27 cellular contexts compared by ENCODE assay signal in the genomic region with DNA sequence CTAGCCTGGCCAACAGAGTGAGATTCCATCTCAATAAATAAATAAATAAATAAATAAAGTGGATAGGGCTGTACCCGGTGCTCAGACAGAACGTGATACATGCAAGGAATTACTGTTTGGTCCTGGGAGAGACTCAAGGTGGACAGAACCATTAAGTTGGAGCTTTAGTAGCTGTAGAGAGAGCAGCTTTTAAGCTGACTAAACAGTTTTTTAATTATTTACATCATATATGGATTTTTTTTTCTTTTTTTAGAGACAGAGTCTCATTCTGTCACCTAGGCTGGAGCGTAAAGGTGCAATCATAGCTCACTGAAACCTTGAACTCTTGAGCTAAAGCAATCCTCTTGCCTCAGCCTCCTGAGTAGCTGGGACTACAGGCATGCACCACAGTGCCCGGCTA.
"Had no signal": no experiment of that assay in that cellular context is flagged by ENCODE, and none has a peak within 500 bp of the region (broad histone marks: within the 10 kb centered on the region; RNA-seq: fewer than 3 reads in every experiment).

No MANE protein-coding gene starts in this region.

- H3K27me3 ChIP-seq: suprapubic skin, testis, thyroid gland, tibial artery, tibial nerve, transverse colon, upper lobe of left lung, upper lobe of right lung, uterus, vagina had no signal

- H3K4me1 ChIP-seq: stomach, suprapubic skin, testis, thyroid gland, tibial artery, tibial nerve, transverse colon, upper lobe of left lung, upper lobe of right lung, uterus, vagina had no signal

- H3K36me3 ChIP-seq: stomach, suprapubic skin, thoracic aorta, thyroid gland, tibial artery, tibial nerve, transverse colon, upper lobe of left lung, upper lobe of right lung, uterus, vagina had no signal

- FAIRE-seq: urothelium cell line had no signal

- ATAC-seq: stimulated activated effector memory CD8-positive, alpha-beta T cell treated with anti-CD3 and anti-CD28 coated beads, Interleukin-12 subunit alpha, Interleukin-12 subunit beta, amount 100 ng/mL, for 72 hours; stimulated activated memory B cell treated with anti-CD40 and anti-IgM and Interleukin-4, amounts not matched to agents 10 μg/mL and 1 μg/mL and 100 μg/mL, for 72 hours; stimulated activated naive B cell treated with anti-CD40 and anti-IgM and Interleukin-4, amounts not matched to agents 10 μg/mL and 1 μg/mL and 100 μg/mL, for 72 hours; stimulated activated naive CD8-positive, alpha-beta T cell treated with anti-CD3 and anti-CD28 coated beads, Interleukin-15, amount 100 ng/mL, for 72 hours; stimulated activated naive CD8-positive, alpha-beta T cell treated with anti-CD3 and anti-CD28 coated beads, Interleukin-15, Interleukin-2, amounts not matched to agents 100 U/mL and 50 U/mL, for 24 hours; upper lobe of right lung had no signal

- DNase-seq: stimulated activated CD4-positive, alpha-beta T cell treated with anti-CD3 and anti-CD28 coated beads, Interleukin-2, amount 100 ng/mL, for 48 hours; stimulated activated CD4-positive, alpha-beta T cell treated with anti-CD3 and anti-CD28 coated beads, Interleukin-4, amount 100 ng/mL, for 1 hour; stimulated activated CD4-positive, alpha-beta T cell treated with anti-CD3 and anti-CD28 coated beads, Interleukin-4, amount 100 ng/mL, for 24 hours; stimulated activated CD4-positive, alpha-beta T cell treated with anti-CD3 and anti-CD28 coated beads, Interleukin-4, amount 100 ng/mL, for 4 hours; stimulated activated CD8-positive, alpha-beta memory T cell treated with anti-CD3 and anti-CD28 coated beads, Interleukin-4, amount 100 ng/mL, for 48 hours; stimulated activated naive B cell treated with anti-CD40 and anti-IgM and Interleukin-4, amounts not matched to agents 10 μg/mL and 1 μg/mL and 100 μg/mL, for 72 hours; stimulated activated naive CD4-positive, alpha-beta T cell; stimulated activated naive CD4-positive, alpha-beta T cell treated with Interleukin-2 at 50 U/mL for 16 hours; stimulated activated naive CD8-positive, alpha-beta T cell treated with anti-CD3 and anti-CD28 coated beads, Interleukin-15, amount 100 ng/mL, for 72 hours; stimulated activated naive CD8-positive, alpha-beta T cell treated with anti-CD3 and anti-CD28 coated beads, Interleukin-15, Interleukin-2, amounts not matched to agents 100 U/mL and 50 U/mL, for 24 hours; stomach; substantia nigra; testis; thyroid gland; tibial artery; transverse colon; trophoblast cell; upper lobe of left lung; upper lobe of right lung; uterus had no signal

- H3K9me3 ChIP-seq: suprapubic skin, testis, thoracic aorta, thyroid gland, tibial nerve, transverse colon, upper lobe of right lung, uterus had no signal

- H3K4me3 ChIP-seq: stomach, suprapubic skin, testis, thoracic aorta, thyroid gland, tibial artery, tibial nerve, transverse colon, upper lobe of left lung, upper lobe of right lung, uterus, vagina had no signal

- H3K27ac ChIP-seq: stomach, suprapubic skin, testis, thoracic aorta, thyroid gland, tibial artery, tibial nerve, transverse colon, upper lobe of left lung, upper lobe of right lung, uterus, vagina had no signal
